ENCODE assay signal across 17 cellular contexts in the genomic region with DNA sequence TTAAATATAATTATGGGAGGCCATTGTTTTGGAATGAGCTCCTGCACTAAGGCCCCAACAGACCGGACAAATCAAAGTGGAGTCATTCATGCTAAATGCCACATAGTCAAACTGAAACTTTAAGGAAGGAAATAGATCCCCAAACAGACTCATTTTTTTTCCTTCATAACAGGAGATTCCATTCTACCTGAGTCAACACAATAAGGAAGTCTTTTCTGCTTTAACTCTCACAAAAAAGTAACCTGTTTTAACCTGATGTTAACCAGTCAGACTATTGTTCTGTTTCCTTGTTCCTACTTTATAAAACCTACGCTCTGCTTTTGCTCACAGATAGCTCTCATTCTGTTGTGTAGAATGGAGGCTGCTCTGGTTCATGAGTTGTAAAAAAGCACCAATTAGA.
"Had no signal": no experiment of that assay in that cellular context is flagged by ENCODE, and none has a peak within 500 bp of the region (broad histone marks: within the 10 kb centered on the region; RNA-seq: fewer than 3 reads in every experiment).

No MANE protein-coding gene starts in this region.

- H3K27ac Mint-ChIP-seq: activated CD4-positive, alpha-beta T cell treated with anti-CD3 and anti-CD28 coated beads, Interleukin-2, amount 10 ng/mL, durations not matched to agents 24 days and 14 days; activated T-helper 1 cell treated with anti-CD3 and anti-CD28 coated beads, Interleukin-12 subunit alpha, Interleukin-12 subunit beta, Interleukin-2, Interleukin-4 antibody, amounts not matched to agents 30 ng/mL and 10 ng/mL and 1 ng/mL, durations not matched to agents 14 hours and 24 hours and 36 hours; endodermal cell; naive B cell; neural progenitor cell had no signal

- H3K4me3 Mint-ChIP-seq: activated CD4-positive, alpha-beta T cell treated with anti-CD3 and anti-CD28 coated beads, Interleukin-2, amount 10 ng/mL, durations not matched to agents 24 days and 14 days; activated T-helper 1 cell treated with anti-CD3 and anti-CD28 coated beads, Interleukin-12 subunit alpha, Interleukin-12 subunit beta, Interleukin-2, Interleukin-4 antibody, amounts not matched to agents 30 ng/mL and 10 ng/mL and 1 ng/mL, durations not matched to agents 14 hours and 24 hours and 36 hours; endodermal cell; naive B cell; neural progenitor cell had no signal

- H3K9me3 ChIP-seq: esophagus squamous epithelium, ovary had no signal

- H3K4me3 ChIP-seq: dorsolateral prefrontal cortex, esophagus squamous epithelium, neural progenitor cell, ovary had no signal

- H3K4me1 Mint-ChIP-seq: activated CD4-positive, alpha-beta T cell treated with anti-CD3 and anti-CD28 coated beads, Interleukin-2, amount 10 ng/mL, durations not matched to agents 24 days and 14 days; naive B cell; neural progenitor cell had no signal

- H3K36me3 Mint-ChIP-seq: naive B cell, neural progenitor cell had no signal

- DNase-seq: activated CD4-positive, alpha-beta T cell treated with anti-CD3 and anti-CD28 coated beads, Interleukin-2, amount 10 ng/mL, durations not matched to agents 24 days and 14 days; activated CD4-positive, CD25-positive, alpha-beta regulatory T cell; activated CD8-positive, alpha-beta memory T cell treated with anti-CD3 and anti-CD28 coated beads for 24 hours; activated naive CD4-positive, alpha-beta T cell treated with Interleukin-2 at 50 U/mL for 16 hours; anterior cingulate cortex; dorsolateral prefrontal cortex; endodermal cell; esophagus squamous epithelium; glutamatergic neuron; kidney glomerular epithelial cell; midbrain; naive B cell; ovary; stimulated activated CD4-positive, alpha-beta T cell treated with anti-CD3 and anti-CD28 coated beads, Interleukin-12 subunit alpha, Interleukin-12 subunit beta, amount 100 ng/mL, for 4 hours; stimulated activated CD4-positive, alpha-beta T cell treated with anti-CD3 and anti-CD28 coated beads, Interleukin-2, amount 100 ng/mL, for 24 hours had no signal
